Comparison of ENCODE assay signal across 29 cellular contexts in the genomic region with DNA sequence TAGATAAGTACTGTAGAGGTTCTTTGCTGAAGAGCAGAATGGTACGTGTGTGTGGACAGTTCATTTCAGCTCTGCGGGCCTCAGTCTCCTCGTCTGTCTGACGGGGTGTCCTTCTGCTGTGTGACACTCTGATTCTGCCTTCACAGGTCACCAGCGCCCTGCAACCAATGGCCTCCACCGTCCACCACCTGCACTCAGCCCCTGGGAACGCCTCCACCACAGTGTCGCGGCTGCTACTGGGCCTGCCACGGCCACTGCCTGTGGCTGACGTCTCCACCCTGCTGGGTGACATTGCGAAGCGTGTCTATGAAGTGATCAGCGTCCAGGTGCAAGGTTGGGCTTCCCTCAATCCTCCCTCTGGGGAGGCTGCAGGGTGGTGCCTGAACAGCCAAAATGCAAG. TPM values are rescaled to one million over a fixed set of nuclear protein-coding genes. Genes with fewer than 3 reads are reported as not detected.
"Had no signal": no experiment of that assay in that cellular context is flagged by ENCODE, and none has a peak within 500 bp of the region (broad histone marks: within the 10 kb centered on the region; RNA-seq: fewer than 3 reads in every experiment).

No MANE protein-coding gene starts in this region.

- ATAC-seq: natural killer cell treated with Interleukin-12 subunit alpha and Interleukin-12 subunit beta and Interleukin-15 and Interleukin-18, amount 100 ng/mL, for 72 hours; pancreas; right cardiac atrium; stimulated activated naive CD8-positive, alpha-beta T cell treated with anti-CD3 and anti-CD28 coated beads, Interleukin-15, amount 100 ng/mL, for 72 hours had no signal

- H3K4me3 Mint-ChIP-seq: mesothelial cell of epicardium; naive B cell; natural killer cell treated with Interleukin-12 subunit alpha and Interleukin-12 subunit beta and Interleukin-15 and Interleukin-18, amount 100 ng/mL, for 72 hours; stimulated activated naive CD8-positive, alpha-beta T cell treated with anti-CD3 and anti-CD28 coated beads, Interleukin-15, amount 100 ng/mL, for 72 hours had no signal

- DNase-seq: immature natural killer cell; left ventricle myocardium inferior; mesendoderm; naive B cell; nucleus accumbens; pancreas; retina; sigmoid colon; small intestine; stimulated activated CD4-positive, alpha-beta T cell treated with anti-CD3 and anti-CD28 coated beads, Interleukin-1b, Interleukin-23, amount 100 ng/mL, for 48 hours; stimulated activated CD4-positive, alpha-beta T cell treated with anti-CD3 and anti-CD28 coated beads, Interleukin-2, amount 100 ng/mL, for 48 hours; stimulated activated CD4-positive, alpha-beta T cell treated with anti-CD3 and anti-CD28 coated beads, Interleukin-4, amount 100 ng/mL, for 4 hours; stimulated activated CD8-positive, alpha-beta memory T cell treated with anti-CD3 and anti-CD28 coated beads, Interleukin-4, amount 100 ng/mL, for 48 hours; stimulated activated naive CD4-positive, alpha-beta T cell treated with Interleukin-2 at 50 U/mL for 16 hours; stimulated activated naive CD8-positive, alpha-beta T cell treated with anti-CD3 and anti-CD28 coated beads, Interleukin-15, amount 100 ng/mL, for 72 hours; substantia nigra had no signal

- H3K27me3 ChIP-seq: pancreas, sigmoid colon, upper lobe of left lung, vagina had no signal

- H3K9me3 ChIP-seq: left ventricle myocardium inferior, pancreas, prostate gland, sigmoid colon, tibial nerve, upper lobe of left lung, vagina had no signal

- FAIRE-seq: islet of Langerhans, pancreas, small intestine had no signal

- H3K4me1 ChIP-seq: left ventricle myocardium inferior, prostate gland, sigmoid colon had no signal

- H3K36me3 Mint-ChIP-seq: immature natural killer cell; mesothelial cell of epicardium; naive B cell; natural killer cell treated with Interleukin-12 subunit alpha and Interleukin-12 subunit beta and Interleukin-15 and Interleukin-18, amount 100 ng/mL, for 72 hours had no signal

- H3K4me3 ChIP-seq: left ventricle myocardium inferior, lung, pancreas, prostate gland, sigmoid colon, tibial nerve, upper lobe of left lung, vagina had no signal

- H3K36me3 ChIP-seq: left ventricle myocardium inferior, pancreas, prostate gland, sigmoid colon, tibial nerve, upper lobe of left lung, vagina had no signal

- H3K9me3 Mint-ChIP-seq: immature natural killer cell; mesothelial cell of epicardium; naive B cell; natural killer cell treated with Interleukin-12 subunit alpha and Interleukin-12 subunit beta and Interleukin-15 and Interleukin-18, amount 100 ng/mL, for 72 hours; stimulated activated naive CD8-positive, alpha-beta T cell treated with anti-CD3 and anti-CD28 coated beads, Interleukin-15, amount 100 ng/mL, for 72 hours had no signal

- H3K4me1 Mint-ChIP-seq: mesothelial cell of epicardium had no signal

- H3K27me3 Mint-ChIP-seq: stimulated activated naive CD8-positive, alpha-beta T cell treated with anti-CD3 and anti-CD28 coated beads, Interleukin-15, amount 100 ng/mL, for 72 hours had no signal

- H3K27ac ChIP-seq: left ventricle myocardium inferior, pancreas, prostate gland, sigmoid colon, tibial nerve, upper lobe of left lung, vagina had no signal

- H3K27ac Mint-ChIP-seq: immature natural killer cell; mesothelial cell of epicardium; stimulated activated naive CD8-positive, alpha-beta T cell treated with anti-CD3 and anti-CD28 coated beads, Interleukin-15, amount 100 ng/mL, for 72 hours had no signal

RNA-seq across cellular contexts. Expression of gene UMODL1, which starts 17.0 kb away (rescaled TPM):
- total RNA-seq: kidney epithelial cell; mesothelial cell of epicardium; natural killer cell treated with Interleukin-12 subunit alpha and Interleukin-12 subunit beta and Interleukin-15 and Interleukin-18, amount 100 ng/mL, for 72 hours; osteoblast; right cardiac atrium; sigmoid colon; temporal lobe; tibial nerve; urinary bladder; vagina had no signal
- polyA plus RNA-seq: immature natural killer cell, right cardiac atrium, urinary bladder had no signal
